In genomic region chr10:16811292-16811691, GRCh38 we compare ENCODE assay signal across 36 cellular contexts.
"Had no signal": no experiment of that assay in that cellular context is flagged by ENCODE, and none has a peak within 500 bp of the region (broad histone marks: within the 10 kb centered on the region; RNA-seq: fewer than 3 reads in every experiment).

No MANE protein-coding gene starts in this region.

- H3K27me3 ChIP-seq: adrenal gland, body of pancreas, colonic mucosa, esophagus squamous epithelium, gastrocnemius medialis, heart left ventricle had no signal

- H3K36me3 ChIP-seq: adrenal gland, colonic mucosa, gastrocnemius medialis, WERI-Rb-1 had no signal

- FAIRE-seq: endometrium, endothelial cell of umbilical vein had no signal

- DNase-seq: activated B cell treated with CpG ODN at 0.5 μM for 24 hours; activated CD4-positive, alpha-beta T cell treated with anti-CD3 and anti-CD28 coated beads for 48 hours; activated CD4-positive, alpha-beta T cell treated with anti-CD3 and anti-CD28 coated beads, Interleukin-2, amount 50 U/mL, for 1 hour; activated CD4-positive, alpha-beta T cell treated with anti-CD3 and anti-CD28 coated beads, Interleukin-2, amount 50 U/mL, for 48 hours; activated CD8-positive, alpha-beta memory T cell treated with anti-CD3 and anti-CD28 coated beads for 24 hours; activated CD8-positive, alpha-beta T cell treated with anti-CD3 and anti-CD28 coated beads for 36 hours; activated effector memory CD4-positive, alpha-beta T cell treated with anti-CD3 and anti-CD28 coated beads, Interleukin-2, amount 50 U/mL, for 16 hours; activated naive CD4-positive, alpha-beta T cell treated with anti-CD3 and anti-CD28 coated beads for 36 hours; activated naive CD8-positive, alpha-beta T cell treated with anti-CD3 and anti-CD28 coated beads for 36 hours; activated naive CD8-positive, alpha-beta T cell treated with anti-CD3 and anti-CD28 coated beads, Interleukin-2, amount 50 U/mL, for 24 hours; activated T-cell treated with anti-CD3 and anti-CD28 coated beads, Interleukin-2, amount 50 U/mL, for 48 hours; adrenal gland; amygdala; aorta; body of pancreas; central memory CD4-positive, alpha-beta T cell; cerebellar nuclear complex; colonic mucosa; dermis blood vessel endothelial cell; effector CD4-positive, alpha-beta T cell; esophagus squamous epithelium; gastrocnemius medialis; glutamatergic neuron; T-cell; T1000; WERI-Rb-1 had no signal

- H3K9me3 ChIP-seq: adrenal gland, body of pancreas, colonic mucosa, esophagus squamous epithelium, gastrocnemius medialis, heart left ventricle had no signal

- H3K9me3 Mint-ChIP-seq: activated B cell treated with CpG ODN at 0.5 μM for 24 hours; activated CD8-positive, alpha-beta T cell treated with anti-CD3 and anti-CD28 coated beads for 36 hours; activated naive CD4-positive, alpha-beta T cell treated with anti-CD3 and anti-CD28 coated beads for 36 hours; activated naive CD4-positive, alpha-beta T cell treated with anti-CD3 and anti-CD28 coated beads, Interleukin-2, amount 50 U/mL, for 24 hours; activated naive CD8-positive, alpha-beta T cell treated with anti-CD3 and anti-CD28 coated beads for 36 hours; activated naive CD8-positive, alpha-beta T cell treated with anti-CD3 and anti-CD28 coated beads, Interleukin-2, amount 50 U/mL, for 24 hours; activated T-helper 1 cell treated with anti-CD3 and anti-CD28 coated beads, Interleukin-12 subunit alpha, Interleukin-12 subunit beta, Interleukin-2, Interleukin-4 antibody, amounts not matched to agents 30 ng/mL and 10 ng/mL and 1 ng/mL, durations not matched to agents 14 hours and 24 hours and 36 hours; activated T-helper 2 cell treated with anti-CD3 and anti-CD28 coated beads, Interferon-gamma antibody, Interleukin-2, Interleukin-4, amounts not matched to agents 10 μg/mL and 5 μg/mL and 100 μg/mL, durations not matched to agents 14 hours and 24 hours and 36 hours; T-cell; T-helper 1 cell treated with Interleukin-12 subunit alpha and Interleukin-12 subunit beta and Interleukin-4 antibody, amounts not matched to agents 30 μg/mL and 1 μg/mL, for 36 hours; T-helper 2 cell treated with Interferon-gamma antibody and Interleukin-4, amounts not matched to agents 5 μg/mL and 100 μg/mL, for 36 hours had no signal

- H3K27ac ChIP-seq: adrenal gland, body of pancreas, colonic mucosa, epithelial cell of prostate, esophagus squamous epithelium, WERI-Rb-1 had no signal

- H3K27ac Mint-ChIP-seq: activated CD8-positive, alpha-beta T cell treated with anti-CD3 and anti-CD28 coated beads for 36 hours; activated naive CD4-positive, alpha-beta T cell treated with anti-CD3 and anti-CD28 coated beads for 36 hours; activated naive CD4-positive, alpha-beta T cell treated with anti-CD3 and anti-CD28 coated beads, Interleukin-2, amount 50 U/mL, for 24 hours; activated naive CD8-positive, alpha-beta T cell treated with anti-CD3 and anti-CD28 coated beads for 36 hours; activated naive CD8-positive, alpha-beta T cell treated with anti-CD3 and anti-CD28 coated beads, Interleukin-2, amount 50 U/mL, for 24 hours; activated T-helper 1 cell treated with anti-CD3 and anti-CD28 coated beads, Interleukin-12 subunit alpha, Interleukin-12 subunit beta, Interleukin-2, Interleukin-4 antibody, amounts not matched to agents 30 ng/mL and 10 ng/mL and 1 ng/mL, durations not matched to agents 14 hours and 24 hours and 36 hours; activated T-helper 2 cell treated with anti-CD3 and anti-CD28 coated beads, Interferon-gamma antibody, Interleukin-2, Interleukin-4, amounts not matched to agents 10 μg/mL and 5 μg/mL and 100 μg/mL, durations not matched to agents 14 hours and 24 hours and 36 hours; T-cell; T-helper 1 cell treated with Interleukin-12 subunit alpha and Interleukin-12 subunit beta and Interleukin-4 antibody, amounts not matched to agents 30 μg/mL and 1 μg/mL, for 36 hours; T-helper 2 cell treated with Interferon-gamma antibody and Interleukin-4, amounts not matched to agents 5 μg/mL and 100 μg/mL, for 36 hours had no signal

- H3K4me1 ChIP-seq: colonic mucosa had no signal

- ATAC-seq: activated CD4-positive, CD25-positive, alpha-beta regulatory T cell treated with anti-CD3 and anti-CD28 coated beads, Interleukin-2, amount 50 U/mL, for 24 hours; activated CD8-positive, alpha-beta T cell treated with anti-CD3 and anti-CD28 coated beads for 36 hours; activated naive CD8-positive, alpha-beta T cell treated with anti-CD3 and anti-CD28 coated beads, Interleukin-2, amount 50 U/mL, for 24 hours; body of pancreas; gastrocnemius medialis; T-cell had no signal

- H3K4me3 Mint-ChIP-seq: activated B cell treated with CpG ODN at 0.5 μM for 24 hours; activated CD8-positive, alpha-beta T cell treated with anti-CD3 and anti-CD28 coated beads for 36 hours; activated naive CD4-positive, alpha-beta T cell treated with anti-CD3 and anti-CD28 coated beads for 36 hours; activated naive CD4-positive, alpha-beta T cell treated with anti-CD3 and anti-CD28 coated beads, Interleukin-2, amount 50 U/mL, for 24 hours; activated naive CD8-positive, alpha-beta T cell treated with anti-CD3 and anti-CD28 coated beads for 36 hours; activated naive CD8-positive, alpha-beta T cell treated with anti-CD3 and anti-CD28 coated beads, Interleukin-2, amount 50 U/mL, for 24 hours; activated T-helper 1 cell treated with anti-CD3 and anti-CD28 coated beads, Interleukin-12 subunit alpha, Interleukin-12 subunit beta, Interleukin-2, Interleukin-4 antibody, amounts not matched to agents 30 ng/mL and 10 ng/mL and 1 ng/mL, durations not matched to agents 14 hours and 24 hours and 36 hours; T-cell; T-helper 1 cell treated with Interleukin-12 subunit alpha and Interleukin-12 subunit beta and Interleukin-4 antibody, amounts not matched to agents 30 μg/mL and 1 μg/mL, for 36 hours; T-helper 2 cell treated with Interferon-gamma antibody and Interleukin-4, amounts not matched to agents 5 μg/mL and 100 μg/mL, for 36 hours had no signal

- H3K27me3 Mint-ChIP-seq: activated B cell treated with CpG ODN at 0.5 μM for 24 hours; activated CD8-positive, alpha-beta T cell treated with anti-CD3 and anti-CD28 coated beads for 36 hours; activated naive CD4-positive, alpha-beta T cell treated with anti-CD3 and anti-CD28 coated beads, Interleukin-2, amount 50 U/mL, for 24 hours; activated naive CD8-positive, alpha-beta T cell treated with anti-CD3 and anti-CD28 coated beads for 36 hours; activated naive CD8-positive, alpha-beta T cell treated with anti-CD3 and anti-CD28 coated beads, Interleukin-2, amount 50 U/mL, for 24 hours; T-cell had no signal

- H3K4me3 ChIP-seq: adrenal gland, body of pancreas, colonic mucosa, esophagus squamous epithelium, gastrocnemius medialis, heart left ventricle had no signal
